ENCODE assay signal across 8 cellular contexts in genomic region chr11:125941606-125942275, GRCh38. TPM values are rescaled to one million over a fixed set of nuclear protein-coding genes. Genes with fewer than 3 reads are reported as not detected.
A peak's percentile ranks its signal among the peaks of the same experiment; 100 is the strongest.
DNase-seq lines count a peak whose midpoint lies in the region; ATAC-seq, FAIRE-seq and TF ChIP-seq lines count a peak whose summit lies in the region.

No MANE protein-coding gene starts in this region.

- no TSS peak for BruUV-seq in PC-9 (replicated peaks; lab: Mats Ljungman, UMichigan)

- ATAC-seq in GM21360 (IDR thresholded peaks at IDR 0.05; ENCODE audit: unreplicated experiment): no peak
- ATAC-seq in HG03442 (IDR thresholded peaks at IDR 0.05; ENCODE audit: unreplicated experiment): no peak

- peak overlapping the region; percentile 39; the same call in 1 of the 2 replicates for H3K4me2 ChIP-seq in PC-9

- DNase-seq in EH (ENCODE audit: low read depth) (peak; percentile 18), HTR-8/SVneo (ENCODE audit: insufficient read length, low spot score) (peak; percentile 47), PC-9 (peak in 1 of 2 experiments; percentile 51), left ventricle myocardium inferior (peak; percentile 61)
- peak; percentile 79 for DNase-seq in activated naive CD4-positive, alpha-beta T cell treated with anti-CD3 and anti-CD28 coated beads for 36 hours

- H3K9ac ChIP-seq in skeletal muscle tissue (ENCODE audit: low read depth in 1 of 3, low read length in 3 of 3): peak overlapping the region in 2 of 3 donors; percentile 40 to 54

- no peak overlapping the region for H3K27ac Mint-ChIP-seq in activated naive CD4-positive, alpha-beta T cell treated with anti-CD3 and anti-CD28 coated beads for 36 hours

- no peak overlapping the region for H3K4me3 Mint-ChIP-seq in activated naive CD4-positive, alpha-beta T cell treated with anti-CD3 and anti-CD28 coated beads for 36 hours

- no peaks in the 10 kb centered on the region for H3K79me2 ChIP-seq in PC-9 (ENCODE audit: low read depth)

- intact Hi-C loops in PC-9 (cut with micrococcal nuclease; ENCODE audit: unreplicated experiment): loop anchor here (1.0 to 5.0 kb wide), 2 partner anchors 121 to 253 kb away; partner anchors contain the start of gene CDON
- intact Hi-C loops in activated naive CD4-positive, alpha-beta T cell treated with anti-CD3 and anti-CD28 coated beads for 36 hours (cut with micrococcal nuclease): loop anchor here (1.0 to 5.0 kb wide), 4 partner anchors 18 to 253 kb away; partner anchors contain the start of gene CDON
- intact Hi-C loops in left ventricle myocardium inferior (cut with micrococcal nuclease): no loop called here

- H3K4me1 ChIP-seq in PC-9 (replicated peaks; ENCODE audit: insufficient read depth) (no peaks in the 10 kb centered on the region), left ventricle myocardium inferior (peaks cover 17% of the 10 kb centered on the region), skeletal muscle tissue (ENCODE audit: control insufficient read depth in 3 of 3, insufficient read depth in 3 of 3, low read length in 3 of 3) (peaks cover 5 to 8% (median 5%) of the 10 kb centered on the region in 3 donors)

- H3K36me3 Mint-ChIP-seq in activated naive CD4-positive, alpha-beta T cell treated with anti-CD3 and anti-CD28 coated beads for 36 hours (ENCODE audit: low read depth): no peaks in the 10 kb centered on the region

- H3F3A ChIP-seq in PC-9 (ENCODE audit: insufficient read depth, low read depth): no peaks in the 10 kb centered on the region

- peaks cover 15% of the 10 kb centered on the region for H3K4me1 Mint-ChIP-seq in activated naive CD4-positive, alpha-beta T cell treated with anti-CD3 and anti-CD28 coated beads for 36 hours (ENCODE audit: low read depth)

- no peak for FAIRE-seq in HTR-8/SVneo (lab: Jason Lieb, UNC)

- H3K9me3 ChIP-seq in PC-9 (ENCODE audit: insufficient read depth, low read depth) (no peaks in the 10 kb centered on the region), left ventricle myocardium inferior (replicated peaks) (no peaks in the 10 kb centered on the region), skeletal muscle tissue (ENCODE audit: control insufficient read depth in 3 of 3, low read length in 3 of 3) (no peaks in the 10 kb centered on the region)

- H3K27me3 Mint-ChIP-seq in activated naive CD4-positive, alpha-beta T cell treated with anti-CD3 and anti-CD28 coated beads for 36 hours (ENCODE audit: low read depth): no peaks in the 10 kb centered on the region

- H3K27ac ChIP-seq in PC-9 (no peak overlapping the region), left ventricle myocardium inferior (replicated peaks) (peak overlapping the region; percentile 83), skeletal muscle tissue (ENCODE audit: low read depth, low read length) (no peak overlapping the region)

- CTCF ChIA-PET in PC-9 (lab: Charles Lee): no interaction called here
- CTCF ChIA-PET in activated naive CD4-positive, alpha-beta T cell treated with anti-CD3 and anti-CD28 coated beads for 36 hours (lab: Charles Lee): interaction anchor here (0.6 to 2.8 kb wide), 11 partner anchors 10 to 257 kb away, joined by 3 to 24 read pairs (median 4); no protein-coding TSS in a partner anchor

- TF ChIP-seq CTCF in PC-9 (conservative IDR thresholded peaks at IDR 0.05) (peak; percentile 81), left ventricle myocardium inferior (IDR thresholded peaks at IDR 0.05; ENCODE audit: borderline replicate concordance) (peak; percentile 77)

- no peaks in the 10 kb centered on the region for H3K27me3 ChIP-seq in PC-9 (ENCODE audit: insufficient read depth, low read depth)
- peaks cover 15% of the 10 kb centered on the region for H3K27me3 ChIP-seq in left ventricle myocardium inferior (ENCODE audit: low read depth)
- H3K27me3 ChIP-seq in skeletal muscle tissue (ENCODE audit: control insufficient read depth in 3 of 3, insufficient read depth in 3 of 3, low read length in 3 of 3): no peaks in the 10 kb centered on the region

- no peaks in the 10 kb centered on the region for H3K9me2 ChIP-seq in PC-9 (ENCODE audit: insufficient read depth)

- H3K9me3 Mint-ChIP-seq in activated naive CD4-positive, alpha-beta T cell treated with anti-CD3 and anti-CD28 coated beads for 36 hours: no peaks in the 10 kb centered on the region

- no peak overlapping the region for H3K4me3 ChIP-seq in PC-9
- no peak overlapping the region for H3K4me3 ChIP-seq in left ventricle myocardium inferior
- H3K4me3 ChIP-seq in skeletal muscle tissue (ENCODE audit: low read length in 3 of 3): no peak overlapping the region

- no peaks in the 10 kb centered on the region for H4K20me1 ChIP-seq in PC-9 (ENCODE audit: insufficient read depth)

- no peaks in the 10 kb centered on the region for H3K36me3 ChIP-seq in PC-9 (ENCODE audit: low read depth)
- no peaks in the 10 kb centered on the region for H3K36me3 ChIP-seq in left ventricle myocardium inferior
- H3K36me3 ChIP-seq in skeletal muscle tissue (ENCODE audit: control insufficient read depth in 3 of 3, insufficient read depth in 3 of 3, low read length in 3 of 3): no peaks in the 10 kb centered on the region

- H2AFZ ChIP-seq in PC-9: no peak overlapping the region

- POLR2A ChIA-PET in PC-9 (lab: Charles Lee; ENCODE audit: unreplicated experiment): interaction anchor here (0.5 kb wide), 1 partner anchor 302 kb away, joined by 3 read pairs; no protein-coding TSS in a partner anchor

RNA-seq across cellular contexts. Expression of gene VSIG10L2, which starts 4.1 kb away (rescaled TPM):
- total RNA-seq in PC-9 (2021) (not detected in 2 replicates), left ventricle myocardium inferior (0.08 TPM), skeletal muscle tissue (not detected)
- total RNA-seq in activated naive CD4-positive, alpha-beta T cell treated with anti-CD3 and anti-CD28 coated beads for 36 hours: not detected

RNA-seq across cellular contexts. Expression of gene DDX25, which starts 37.4 kb away (rescaled TPM):
- total RNA-seq in PC-9 (2021) (0.26 TPM in 1 of 2 replicates, not detected in the other), left ventricle myocardium inferior (0.14 TPM), skeletal muscle tissue (under 0.01 TPM)
- not detected for total RNA-seq in activated naive CD4-positive, alpha-beta T cell treated with anti-CD3 and anti-CD28 coated beads for 36 hours

RNA-seq across cellular contexts. Expression of gene PUS3, which starts 38.7 kb away (rescaled TPM):
- 5.7 and 6.5 TPM in 2 replicates for total RNA-seq in PC-9 (2021)
- 10 to 100 TPM; 14.9 to 18.5 TPM for total RNA-seq in activated naive CD4-positive, alpha-beta T cell treated with anti-CD3 and anti-CD28 coated beads for 36 hours
- total RNA-seq in left ventricle myocardium inferior: 7.7 TPM
- 8.4 TPM for total RNA-seq in skeletal muscle tissue

RNA-seq across cellular contexts. Expression of gene HYLS1, which starts 54.3 kb away (rescaled TPM):
- 12.2 and 16.7 TPM in 2 replicates for total RNA-seq in PC-9 (2021)
- 10 to 100 TPM; 10.2 to 11.7 TPM for total RNA-seq in activated naive CD4-positive, alpha-beta T cell treated with anti-CD3 and anti-CD28 coated beads for 36 hours
- total RNA-seq in left ventricle myocardium inferior: 4.5 TPM
- 5.2 TPM for total RNA-seq in skeletal muscle tissue
